In the genomic region with DNA sequence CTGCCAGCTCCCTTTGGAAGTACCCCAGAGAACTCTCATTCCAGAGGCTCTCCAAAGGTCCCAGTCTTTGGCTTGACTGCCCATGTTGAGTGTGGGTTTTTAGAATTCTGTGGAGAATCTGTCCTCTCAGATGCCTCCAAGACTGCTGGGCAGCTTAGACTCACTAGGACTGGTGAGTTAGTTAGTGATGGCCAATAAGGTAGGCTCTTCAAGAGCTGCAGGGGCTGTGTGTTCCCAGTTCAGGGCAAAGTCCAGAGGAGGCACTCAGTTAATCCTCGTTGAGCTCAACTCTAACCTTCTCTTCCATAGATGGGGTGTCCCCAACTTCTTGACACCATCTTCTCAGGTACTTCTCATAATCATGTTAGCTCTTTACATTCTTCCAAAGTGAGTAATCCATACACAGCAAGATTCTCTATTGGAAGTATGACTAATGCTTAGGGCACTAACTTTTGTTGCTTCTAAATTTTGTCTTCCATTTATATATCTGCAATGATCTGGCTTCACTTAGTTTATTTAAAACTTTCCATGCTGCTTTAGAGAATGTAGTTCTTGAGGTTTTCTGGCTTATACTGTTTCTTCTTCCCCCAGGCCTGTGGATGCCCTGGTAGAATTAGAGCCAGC, we compare ENCODE assay signal across 20 cellular contexts.
DNase-seq lines count a peak whose midpoint lies in the region; ATAC-seq and TF ChIP-seq lines count a peak whose summit lies in the region.
"Had no signal": no experiment of that assay in that cellular context is flagged by ENCODE, and none has a peak within 500 bp of the region (broad histone marks: within the 10 kb centered on the region; RNA-seq: fewer than 3 reads in every experiment).

No MANE protein-coding gene starts in this region.

- H3K9me3 ChIP-seq in SJSA1 (replicated peaks) (no peaks in the 10 kb centered on the region), skeletal muscle satellite cell (replicated peaks; ENCODE audit: low read length) (no peaks in the 10 kb centered on the region)
- H3K9me3 ChIP-seq: SJCRH30 had no signal

- H3K4me3 ChIP-seq in SJSA1 (no peak overlapping the region), fibroblast of mammary gland (ENCODE audit: control insufficient read depth, low read depth, low read length) (no peak overlapping the region), skeletal muscle satellite cell (ENCODE audit: low read length) (peak overlapping the region; percentile 21)
- H3K4me3 ChIP-seq: coronary artery, GM23338, SJCRH30, skin epidermis had no signal

- no peaks in the 10 kb centered on the region for H3K36me3 ChIP-seq in SJSA1
- no peaks in the 10 kb centered on the region for H3K36me3 ChIP-seq in skeletal muscle satellite cell (ENCODE audit: insufficient read depth, low read length)
- H3K36me3 ChIP-seq: SJCRH30 had no signal

- no peak for TF ChIP-seq CTCF in fibroblast of mammary gland (conservative IDR thresholded peaks at IDR 0.05; ENCODE audit: control insufficient read depth, insufficient read depth, low read depth, low read length)

- intact Hi-C loops in Right ventricle myocardium inferior (cut with DNase I): no loop called here

- H3K4me1 ChIP-seq in SJSA1 (replicated peaks) (peaks cover 52% of the 10 kb centered on the region), skeletal muscle satellite cell (ENCODE audit: control insufficient read depth, insufficient read depth, low read length) (peaks cover 17% of the 10 kb centered on the region)

- ATAC-seq in HG03565 (IDR thresholded peaks at IDR 0.05; ENCODE audit: unreplicated experiment): no peak
- no peak for ATAC-seq in Right ventricle myocardium inferior
- ATAC-seq in GM18520 (IDR thresholded peaks at IDR 0.05; ENCODE audit: unreplicated experiment): no peak
- ATAC-seq: activated T-cell treated with anti-CD3 and anti-CD28 coated beads, Interleukin-2, amount 50 U/mL, for 4 hours; GM23338; stimulated activated naive CD8-positive, alpha-beta T cell treated with anti-CD3 and anti-CD28 coated beads, Interleukin-15, Interleukin-2, amounts not matched to agents 100 U/mL and 50 U/mL, for 24 hours had no signal

- no peaks in the 10 kb centered on the region for H3K27me3 ChIP-seq in SJSA1 (replicated peaks)
- no peaks in the 10 kb centered on the region for H3K27me3 ChIP-seq in skeletal muscle satellite cell (ENCODE audit: control insufficient read depth, insufficient read depth, low read length)
- H3K27me3 ChIP-seq: SJCRH30 had no signal

- peak overlapping the region; percentile 62 for H3K4me2 ChIP-seq in skeletal muscle satellite cell (ENCODE audit: low read length)
- H3K4me2 ChIP-seq: GM23338 had no signal

- H3K27ac ChIP-seq in SJSA1: peak overlapping the region; percentile 86
- H3K27ac ChIP-seq: 22Rv1, HL-60, SJCRH30 had no signal

- H3K9ac ChIP-seq in skeletal muscle satellite cell (ENCODE audit: low read depth, low read length): no peak overlapping the region

- DNase-seq in DMS53 (lab: John Stamatoyannopoulos, UW): peak; percentile 15
- no peak for DNase-seq in DMS53 treated with DMSO at 0.1 percent for 48 hours (lab: John Stamatoyannopoulos, UW; ENCODE audit: unreplicated experiment)
- DNase-seq in SJSA1 (ENCODE audit: low read depth in 1 of 2, low spot score in 2 of 2): no peak
- peak; percentile 48 for DNase-seq in fibroblast of mammary gland (ENCODE audit: low read depth)
- DNase-seq in Right ventricle myocardium inferior (ENCODE audit: missing footprints): no peak
- DNase-seq: activated T-cell treated with anti-CD3 and anti-CD28 coated beads, Interleukin-2, amount 50 U/mL, for 4 hours; erythroblast; MM.1S; NCI-H2029; NCI-H774; stimulated activated naive CD8-positive, alpha-beta T cell treated with anti-CD3 and anti-CD28 coated beads, Interleukin-15, Interleukin-2, amounts not matched to agents 100 U/mL and 50 U/mL, for 24 hours had no signal

Comparison
In these comparisons a context has a peak if more than half of its experiments do, and no peak if none do; other contexts are left out.
1. DNase-seq: peak in DMS53 (single experiment) and fibroblast of mammary gland (single experiment); none in DMS53 treated with DMSO at 0.1 percent for 48 hours (single experiment), SJSA1 (0 of 2) and Right ventricle myocardium inferior (single experiment).